1 cellular context compared by ENCODE assay signal in the genomic region with DNA sequence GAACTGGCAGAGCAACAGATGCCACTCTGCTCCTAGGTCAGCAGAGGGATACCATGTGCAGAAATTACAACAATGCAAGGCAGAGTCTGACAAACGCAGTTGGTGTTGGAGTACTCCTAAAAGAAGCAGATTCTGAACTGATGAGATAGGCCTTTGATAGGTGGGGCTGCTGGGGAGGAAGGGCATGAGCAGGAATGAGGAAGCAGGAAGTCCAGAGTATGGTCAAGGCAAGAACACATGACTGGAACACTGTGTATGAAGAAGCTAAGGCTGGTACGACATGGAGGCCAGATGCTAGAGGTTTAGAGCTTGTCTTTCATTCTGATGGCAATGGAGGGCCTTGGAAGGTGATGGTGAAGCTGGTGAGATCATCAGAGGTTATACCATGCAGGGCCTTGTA.
TF ChIP-seq lines count a peak whose summit lies in the region.

No MANE protein-coding gene starts in this region.

TF ChIP-seq in K562, 482 proteins besides CTCF, POLR2A, EP300 and RAD21 (continued from another document and continues in another):
- 0 out of 2 replicates have a peak, but pooled peaks have one; percentile 26 for TF ChIP-seq USF2 (CRISPR knock-in tag; IDR thresholded peaks at IDR 0.05)
- TF ChIP-seq FOXK2 (conservative IDR thresholded peaks at IDR 0.05 in 1 of 2, IDR thresholded peaks at IDR 0.05 in 1 of 2; ENCODE audit: low read depth in 2 of 2) = peak in 1 of 2 experiments; percentile 35; a peak in 1 of 4 replicates
- no peak for TF ChIP-seq MTA1 (IDR thresholded peaks at IDR 0.05; ENCODE audit: borderline replicate concordance)
- TF ChIP-seq EP400 (IDR thresholded peaks at IDR 0.05) = peak; percentile 37; the same call in 1 of the 2 replicates
- no peak for TF ChIP-seq STAG1 (CRISPR knock-in tag; IDR thresholded peaks at IDR 0.05; ENCODE audit: borderline replicate concordance)
- no peak for TF ChIP-seq POLR2H (tag; IDR thresholded peaks at IDR 0.05; ENCODE audit: low read depth)
- TF ChIP-seq NEUROD1 (IDR thresholded peaks at IDR 0.05; ENCODE audit: borderline replicate concordance, low read depth, low read length, partially characterized antibody) = no peak
- TF ChIP-seq HDAC3 (IDR thresholded peaks at IDR 0.05; ENCODE audit: borderline replicate concordance, partially characterized antibody) = no peak
- TF ChIP-seq, protein P1, sequence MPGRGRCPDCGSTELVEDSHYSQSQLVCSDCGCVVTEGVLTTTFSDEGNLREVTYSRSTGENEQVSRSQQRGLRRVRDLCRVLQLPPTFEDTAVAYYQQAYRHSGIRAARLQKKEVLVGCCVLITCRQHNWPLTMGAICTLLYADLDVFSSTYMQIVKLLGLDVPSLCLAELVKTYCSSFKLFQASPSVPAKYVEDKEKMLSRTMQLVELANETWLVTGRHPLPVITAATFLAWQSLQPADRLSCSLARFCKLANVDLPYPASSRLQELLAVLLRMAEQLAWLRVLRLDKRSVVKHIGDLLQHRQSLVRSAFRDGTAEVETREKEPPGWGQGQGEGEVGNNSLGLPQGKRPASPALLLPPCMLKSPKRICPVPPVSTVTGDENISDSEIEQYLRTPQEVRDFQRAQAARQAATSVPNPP (IDR thresholded peaks at IDR 0.05; ENCODE audit: borderline replicate concordance, insufficient read depth, insufficient read length) = no peak
- TF ChIP-seq ASH1L (IDR thresholded peaks at IDR 0.05; ENCODE audit: borderline replicate concordance, low read depth, partially characterized antibody) = peak; percentile 41
- TF ChIP-seq ZNF707 (CRISPR knock-in tag; conservative IDR thresholded peaks at IDR 0.05) = no peak
- peak; percentile 79 for TF ChIP-seq ELF1 (tag; IDR thresholded peaks at IDR 0.05)
- TF ChIP-seq ARHGAP35 (IDR thresholded peaks at IDR 0.05; ENCODE audit: partially characterized antibody) = no peak
- peak; percentile 26; the same call in 1 of the 2 replicates for TF ChIP-seq ZBTB40 (IDR thresholded peaks at IDR 0.05)
- no peak for TF ChIP-seq ZBTB40 (CRISPR knock-in tag; IDR thresholded peaks at IDR 0.05)
- TF ChIP-seq JUND (IDR thresholded peaks at IDR 0.05; ENCODE audit: borderline replicate concordance, low read depth, low read length) = no peak
- TF ChIP-seq JUND (tag; IDR thresholded peaks at IDR 0.05; ENCODE audit: borderline replicate concordance, low read depth, low read length) = peak; percentile 27; the same call in 1 of the 3 replicates
- TF ChIP-seq CHCHD3 (CRISPR knock-in tag; IDR thresholded peaks at IDR 0.05) = no peak
- TF ChIP-seq MEF2A (IDR thresholded peaks at IDR 0.05; ENCODE audit: control insufficient read depth, low read depth, low read length) = no peak
- no peak for TF ChIP-seq TOE1 (IDR thresholded peaks at IDR 0.05; ENCODE audit: borderline replicate concordance)
- TF ChIP-seq TOE1 (CRISPR knock-in tag; IDR thresholded peaks at IDR 0.05; ENCODE audit: borderline replicate concordance, low read depth) = no peak
- TF ChIP-seq, protein P2, sequence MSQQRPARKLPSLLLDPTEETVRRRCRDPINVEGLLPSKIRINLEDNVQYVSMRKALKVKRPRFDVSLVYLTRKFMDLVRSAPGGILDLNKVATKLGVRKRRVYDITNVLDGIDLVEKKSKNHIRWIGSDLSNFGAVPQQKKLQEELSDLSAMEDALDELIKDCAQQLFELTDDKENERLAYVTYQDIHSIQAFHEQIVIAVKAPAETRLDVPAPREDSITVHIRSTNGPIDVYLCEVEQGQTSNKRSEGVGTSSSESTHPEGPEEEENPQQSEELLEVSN (IDR thresholded peaks at IDR 0.05; ENCODE audit: borderline replicate concordance in 1 of 2, extremely low read depth in 1 of 2, insufficient read depth in 1 of 2, insufficient read length in 1 of 2, low read depth in 1 of 2, low read length in 1 of 2, poor library complexity in 1 of 2, severe bottlenecking in 1 of 2) = peak in 1 of 2 experiments; percentile 25
- TF ChIP-seq SPI1 (IDR thresholded peaks at IDR 0.05; ENCODE audit: borderline replicate concordance, low read depth, low read length) = peak; percentile 68; the same call in 1 of the 2 replicates
- TF ChIP-seq TEAD4 (IDR thresholded peaks at IDR 0.05; ENCODE audit: low read length) = no peak; the same call in 1 of the 2 replicates
- TF ChIP-seq TEAD4 (CRISPR knock-in tag; IDR thresholded peaks at IDR 0.05; ENCODE audit: borderline replicate concordance) = no peak
- TF ChIP-seq SNIP1 (IDR thresholded peaks at IDR 0.05; ENCODE audit: low read depth) = no peak
- TF ChIP-seq, protein P3, sequence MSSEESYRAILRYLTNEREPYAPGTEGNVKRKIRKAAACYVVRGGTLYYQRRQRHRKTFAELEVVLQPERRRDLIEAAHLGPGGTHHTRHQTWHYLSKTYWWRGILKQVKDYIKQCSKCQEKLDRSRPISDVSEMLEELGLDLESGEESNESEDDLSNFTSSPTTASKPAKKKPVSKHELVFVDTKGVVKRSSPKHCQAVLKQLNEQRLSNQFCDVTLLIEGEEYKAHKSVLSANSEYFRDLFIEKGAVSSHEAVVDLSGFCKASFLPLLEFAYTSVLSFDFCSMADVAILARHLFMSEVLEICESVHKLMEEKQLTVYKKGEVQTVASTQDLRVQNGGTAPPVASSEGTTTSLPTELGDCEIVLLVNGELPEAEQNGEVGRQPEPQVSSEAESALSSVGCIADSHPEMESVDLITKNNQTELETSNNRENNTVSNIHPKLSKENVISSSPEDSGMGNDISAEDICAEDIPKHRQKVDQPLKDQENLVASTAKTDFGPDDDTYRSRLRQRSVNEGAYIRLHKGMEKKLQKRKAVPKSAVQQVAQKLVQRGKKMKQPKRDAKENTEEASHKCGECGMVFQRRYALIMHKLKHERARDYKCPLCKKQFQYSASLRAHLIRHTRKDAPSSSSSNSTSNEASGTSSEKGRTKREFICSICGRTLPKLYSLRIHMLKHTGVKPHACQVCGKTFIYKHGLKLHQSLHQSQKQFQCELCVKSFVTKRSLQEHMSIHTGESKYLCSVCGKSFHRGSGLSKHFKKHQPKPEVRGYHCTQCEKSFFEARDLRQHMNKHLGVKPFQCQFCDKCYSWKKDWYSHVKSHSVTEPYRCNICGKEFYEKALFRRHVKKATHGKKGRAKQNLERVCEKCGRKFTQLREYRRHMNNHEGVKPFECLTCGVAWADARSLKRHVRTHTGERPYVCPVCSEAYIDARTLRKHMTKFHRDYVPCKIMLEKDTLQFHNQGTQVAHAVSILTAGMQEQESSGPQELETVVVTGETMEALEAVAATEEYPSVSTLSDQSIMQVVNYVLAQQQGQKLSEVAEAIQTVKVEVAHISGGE (CRISPR knock-in tag; IDR thresholded peaks at IDR 0.05) = peak in 1 of 3 experiments; percentile 47; a peak in 1 of 6 replicates
- TF ChIP-seq ZNF592 (IDR thresholded peaks at IDR 0.05) = peak; percentile 84; the same call in 1 of the 2 replicates
- peak; percentile 56; the same call in 1 of the 2 replicates for TF ChIP-seq PYGO2 (tag; IDR thresholded peaks at IDR 0.05)
- TF ChIP-seq RBM15 (IDR thresholded peaks at IDR 0.05; ENCODE audit: insufficient read depth, low read length) = no peak
- TF ChIP-seq ELF4 (CRISPR knock-in tag; IDR thresholded peaks at IDR 0.05) = peak; percentile 74
- peak; percentile 77 for TF ChIP-seq ZBTB17 (CRISPR knock-in tag; IDR thresholded peaks at IDR 0.05)
- no peak; the same call in 1 of the 2 replicates for TF ChIP-seq SMAD3 (CRISPR knock-in tag; conservative IDR thresholded peaks at IDR 0.05)
- no peak for TF ChIP-seq ZNF75A (CRISPR knock-in tag; IDR thresholded peaks at IDR 0.05)
